In genomic region chr16:87477209-87477981, GRCh38 we compare ENCODE assay signal across 8 cellular contexts. TPM values are rescaled to one million over a fixed set of nuclear protein-coding genes. Genes with fewer than 3 reads are reported as not detected.
DNase-seq lines count a peak whose midpoint lies in the region; ATAC-seq and TF ChIP-seq lines count a peak whose summit lies in the region.
"Not testable (repeated sequence)": the region's sequence is repeated elsewhere in the genome, so short reads cannot be mapped to it uniquely, and the experiment has no call there.

No MANE protein-coding gene starts in this region.

- POLR2A ChIA-PET in RWPE1 (lab: Yijun Ruan, JAX; ENCODE audit: low non-redundant PET): not testable (repeated sequence)
- POLR2A ChIA-PET in MCF 10A (lab: Yijun Ruan, JAX): interaction anchor here (0.7 to 1.2 kb wide), 4 partner anchors 10 to 61 kb away, joined by 3 to 4 read pairs (median 4); no protein-coding TSS in a partner anchor

- not testable (repeated sequence) for H3K9me3 Mint-ChIP-seq in MCF 10A (ENCODE audit: unreplicated experiment)

- H3K27me3 ChIP-seq in right cardiac atrium (ENCODE audit: control insufficient read depth, insufficient read depth); testis: not testable (repeated sequence)

- TF ChIP-seq POLR2A in testis (IDR thresholded peaks at IDR 0.05): not testable (repeated sequence)

- peak overlapping the region; percentile 57 for H3K27ac Mint-ChIP-seq in MCF 10A (ENCODE audit: low read depth, unreplicated experiment)

- ATAC-seq in right cardiac atrium: peak; percentile 84 to 88

- TF ChIP-seq CTCF in RWPE1 (conservative IDR thresholded peaks at IDR 0.05; ENCODE audit: low read depth); MCF 10A (IDR thresholded peaks at IDR 0.05; ENCODE audit: unreplicated experiment); foreskin fibroblast (IDR thresholded peaks at IDR 0.05; ENCODE audit: low read depth, low read length); testis (IDR thresholded peaks at IDR 0.05): not testable (repeated sequence)

- peaks cover 24% of the 10 kb centered on the region for H3K36me3 Mint-ChIP-seq in MCF 10A (ENCODE audit: insufficient read depth, unreplicated experiment)

- H3K4me3 Mint-ChIP-seq in MCF 10A (ENCODE audit: unreplicated experiment): peak overlapping the region; percentile 11

- H3K27ac ChIP-seq in RWPE1 (0 out of 2 replicates have a peak overlapping the region, but pooled peaks have one; percentile 18), right cardiac atrium (ENCODE audit: low read length) (peak overlapping the region; percentile 3)
- not testable (repeated sequence) for H3K27ac ChIP-seq in testis

- intact Hi-C loops in MCF 10A (cut with micrococcal nuclease); right cardiac atrium (cut with DNase I); testis (cut with DNase I; ENCODE audit: low total_unique reads): not testable (repeated sequence)

- H3K27me3 Mint-ChIP-seq in MCF 10A (ENCODE audit: insufficient read depth, unreplicated experiment): not testable (repeated sequence)

- not testable (repeated sequence) for BruUV-seq in MCF 10A (replicated peaks; lab: Mats Ljungman, UMichigan)

- peak; percentile 80 for DNase-seq in Ammon's horn (ENCODE audit: low spot score)
- DNase-seq in H4 (ENCODE audit: low spot score): peak; percentile 71
- not testable (repeated sequence) for DNase-seq in RWPE1 (ENCODE audit: low spot score)
- peak; percentile 52 for DNase-seq in MCF 10A (ENCODE audit: unreplicated experiment)
- DNase-seq in foreskin fibroblast: peak; percentile 61 to 86
- DNase-seq in right cardiac atrium: peak; percentile 64 to 84 (median 73)
- DNase-seq in occipital lobe (lab: John Stamatoyannopoulos, UW): peak; percentile 49
- peak; percentile 57 for DNase-seq in testis

- H3K4me1 ChIP-seq in right cardiac atrium (ENCODE audit: control insufficient read depth, insufficient read depth, low read length): peaks cover 13% of the 10 kb centered on the region
- peaks cover 14% of the 10 kb centered on the region for H3K4me1 ChIP-seq in testis

- H3K4me3 ChIP-seq in foreskin fibroblast (ENCODE audit: low read depth in 1 of 2, low read length in 2 of 2); right cardiac atrium (ENCODE audit: low read length); testis: not testable (repeated sequence)

- not testable (repeated sequence) for H3K9me3 ChIP-seq in right cardiac atrium (ENCODE audit: control insufficient read depth, low read length); testis

- 72% methylated on average over 30 of the region's 30 CpGs for WGBS in right cardiac atrium
- WGBS in testis, 2 donors: 75 to 80% methylated on average over 30 of the region's 30 CpGs

- H3K36me3 ChIP-seq in testis (ENCODE audit: low read depth, missing control alignments): not testable (repeated sequence)

- CTCF ChIA-PET in RWPE1 (lab: Yijun Ruan, JAX); MCF 10A (lab: Yijun Ruan, JAX): not testable (repeated sequence)

- H3K4me1 Mint-ChIP-seq in MCF 10A (ENCODE audit: insufficient read depth, unreplicated experiment): peaks cover 24% of the 10 kb centered on the region

RNA-seq across cellular contexts. Expression of gene ZCCHC14, which starts 15.4 kb away (rescaled TPM):
- 5.4 and 6.3 TPM in 2 replicates for total RNA-seq in H4 (2014; rRNA removed; shearing (Covaris generic))
- total RNA-seq in MCF 10A (2022) (23.3 and 28.2 TPM in 2 replicates), right cardiac atrium (10 to 100 TPM; 21.9 to 29.4 (median 23.0) TPM), occipital lobe (33.2 TPM), testis (10 to 100 TPM; 82.3 to 94.0 TPM)
- polyA plus RNA-seq in right cardiac atrium (11.1 TPM), testis (ENCODE audit: insufficient read depth, low read depth, low replicate concordance) (130 TPM)
